28 cellular contexts compared by ENCODE assay signal in genomic region chr3:133196527-133196926, GRCh38.
"Had no signal": no experiment of that assay in that cellular context is flagged by ENCODE, and none has a peak within 500 bp of the region (broad histone marks: within the 10 kb centered on the region; RNA-seq: fewer than 3 reads in every experiment).

No MANE protein-coding gene starts in this region.

- FAIRE-seq: colon, endometrium, endothelial cell of umbilical vein, frontal cortex had no signal

- H3K27ac ChIP-seq: colonic mucosa, coronary artery, dorsolateral prefrontal cortex, epithelial cell of prostate, esophagus muscularis mucosa, esophagus squamous epithelium, foreskin keratinocyte, gastrocnemius medialis, gastroesophageal sphincter, heart left ventricle, heart right ventricle had no signal

- H3K27me3 ChIP-seq: colonic mucosa, dorsolateral prefrontal cortex, esophagus muscularis mucosa, esophagus squamous epithelium, foreskin keratinocyte, gastrocnemius medialis, gastroesophageal sphincter, heart left ventricle, heart right ventricle had no signal

- DNase-seq: colonic mucosa; cortex of kidney; dermis blood vessel endothelial cell; dorsolateral prefrontal cortex; effector CD4-positive, alpha-beta T cell; effector CD8-positive, alpha-beta T cell; effector memory CD4-positive, alpha-beta T cell; effector memory CD8-positive, alpha-beta T cell; endodermal cell; erythroblast; esophagus squamous epithelium; foreskin fibroblast; foreskin keratinocyte; foreskin melanocyte; gastrocnemius medialis; glutamatergic neuron; head of caudate nucleus; heart left ventricle; heart right ventricle had no signal

- H3K36me3 ChIP-seq: colonic mucosa, esophagus muscularis mucosa, esophagus squamous epithelium, gastrocnemius medialis, gastroesophageal sphincter, heart left ventricle, heart right ventricle had no signal

- H3K9me3 ChIP-seq: colonic mucosa, esophagus squamous epithelium, gastrocnemius medialis had no signal

- H3K4me1 ChIP-seq: colonic mucosa, esophagus squamous epithelium, foreskin keratinocyte, gastrocnemius medialis, gastroesophageal sphincter had no signal

- H3K4me3 ChIP-seq: colonic mucosa, coronary artery, dorsolateral prefrontal cortex, esophagus muscularis mucosa, esophagus squamous epithelium, gastrocnemius medialis, gastroesophageal sphincter, heart left ventricle, heart right ventricle had no signal

- ATAC-seq: effector memory CD8-positive, alpha-beta T cell; esophagus mucosa; foreskin keratinocyte; gastrocnemius medialis; gastroesophageal sphincter; heart left ventricle; heart right ventricle had no signal
